Comparison of ENCODE assay signal across 8 cellular contexts in genomic region chr4:105061136-105061696, GRCh38.
DNase-seq lines count a peak whose midpoint lies in the region; ATAC-seq and TF ChIP-seq lines count a peak whose summit lies in the region.

No MANE protein-coding gene starts in this region.

- H3K4me3 ChIP-seq in KMS-11 (IDR thresholded peaks at IDR 0.05; ENCODE audit: insufficient read depth, low read depth, low read length) = no peak overlapping the region
- H3K4me3 ChIP-seq in spleen = peak overlapping the region in 1 of 8 donors; percentile 41

- peak overlapping the region; percentile 65 for H2AFZ ChIP-seq in KMS-11 (ENCODE audit: low read depth)

- no peaks in the 10 kb centered on the region for H4K20me1 ChIP-seq in KMS-11 (ENCODE audit: insufficient read depth)

- TF ChIP-seq POLR2A in spleen (IDR thresholded peaks at IDR 0.05) = no peak

- intact Hi-C loops in spleen (cut with DNase I; ENCODE audit: low total_unique reads) = no loop called here

- H3K27ac ChIP-seq in KMS-11 (peak overlapping the region; percentile 23; the same call in 1 of the 2 replicates), spleen (peak overlapping the region in 7 of 8 donors; percentile 59 to 90 (median 79))

- H3K36me3 ChIP-seq in KMS-11 (ENCODE audit: insufficient read depth) = no peaks in the 10 kb centered on the region
- no peaks in the 10 kb centered on the region for H3K36me3 ChIP-seq in spleen

- H3K9me3 ChIP-seq in spleen = no peaks in the 10 kb centered on the region

- H3K27me3 ChIP-seq in KMS-11 (ENCODE audit: insufficient read depth, low read depth) = no peaks in the 10 kb centered on the region
- no peaks in the 10 kb centered on the region for H3K27me3 ChIP-seq in spleen (replicated peaks in 1 of 7)

- H3K4me1 ChIP-seq in KMS-11 (ENCODE audit: low read depth, poor library complexity, severe bottlenecking) (peaks cover 18% of the 10 kb centered on the region), spleen (peaks cover 0 to 55% (median 29%) of the 10 kb centered on the region in 6 donors)

- peak; percentile 28 for ATAC-seq in GM21717 (IDR thresholded peaks at IDR 0.05; ENCODE audit: unreplicated experiment)

- no peaks in the 10 kb centered on the region for H3K79me2 ChIP-seq in KMS-11 (ENCODE audit: insufficient read depth, low read depth)

- peak overlapping the region; percentile 11; the same call in 1 of the 2 replicates for H3K9ac ChIP-seq in KMS-11

- TF ChIP-seq CTCF in GM10248 (IDR thresholded peaks at IDR 0.05; ENCODE audit: control extremely low read depth, extremely low read depth, low read depth, missing control alignments) = no peak
- no peak for TF ChIP-seq CTCF in KMS-11 (conservative IDR thresholded peaks at IDR 0.05; ENCODE audit: low read depth, low read length)
- no peak for TF ChIP-seq CTCF in spleen (IDR thresholded peaks at IDR 0.05 in 8 of 11, conservative IDR thresholded peaks at IDR 0.05 in 3 of 11)

- WGBS in spleen, 5 donors = 4 to 7% (median 6%) methylated on average over 5 of the region's 5 CpGs

- CTCF ChIA-PET in GM10248 (lab: Yijun Ruan, JAX) = interaction anchor here (1.1 to 1.4 kb wide), 2 partner anchors 85 to 413 kb away, joined by 3 read pairs; partner anchors contain the start of genes PPA2 and TET2

- POLR2A ChIA-PET in GM10248 (lab: Yijun Ruan, JAX) = interaction anchor here (0.6 kb wide), 1 partner anchor 118 kb away, joined by 3 read pairs; no protein-coding TSS in a partner anchor

- H3K4me2 ChIP-seq in KMS-11 = peak overlapping the region; percentile 50

- DNase-seq in GM10248 (ENCODE audit: extremely low spot score) = peak; percentile 55
- DNase-seq in activated CD4-positive, alpha-beta T cell treated with anti-CD3 and anti-CD28 coated beads for 24 hours (ENCODE audit: low read depth in 2 of 2) = peak; percentile 8 to 15
- DNase-seq in glomerular visceral epithelial cell (ENCODE audit: extremely low spot score) = peak; percentile 63
- no peak for DNase-seq in spleen
- DNase-seq in DMS79 (lab: John Stamatoyannopoulos, UW) = no peak
- DNase-seq in DMS 273 treated with DMSO at 0.1 percent for 48 hours (lab: John Stamatoyannopoulos, UW) = no peak

Comparison
In these comparisons a context has a peak if more than half of its experiments do, and no peak if none do; other contexts are left out.
1. DNase-seq: peak in GM10248 (single experiment), activated CD4-positive, alpha-beta T cell treated with anti-CD3 and anti-CD28 coated beads for 24 hours (2 of 2) and glomerular visceral epithelial cell (single experiment); none in spleen (single experiment), DMS79 (single experiment) and DMS 273 treated with DMSO at 0.1 percent for 48 hours (single experiment).